1 cellular context compared by ENCODE assay signal in the genomic region with DNA sequence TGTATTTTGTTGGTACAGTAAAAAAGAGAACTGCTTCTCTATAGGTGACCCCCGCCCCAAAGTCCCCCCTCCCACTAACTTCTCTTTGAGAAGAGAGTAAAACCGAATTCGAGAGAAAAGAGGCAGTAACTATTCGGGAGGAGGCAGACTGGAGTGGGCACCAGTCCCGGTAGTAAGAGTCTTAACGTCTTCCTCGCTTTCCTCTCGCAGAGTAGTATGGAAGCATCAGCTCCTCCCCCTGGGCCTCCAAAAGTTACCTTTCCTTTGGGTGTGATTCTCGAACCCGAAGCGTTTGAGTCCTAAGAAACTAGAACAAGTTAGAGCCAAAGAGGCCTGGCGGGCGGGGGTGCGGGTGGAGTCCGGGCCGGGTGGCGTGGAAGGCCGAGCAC.
TF ChIP-seq lines count a peak whose summit lies in the region.

No MANE protein-coding gene starts in this region.

TF ChIP-seq in A549, 52 proteins besides CTCF, POLR2A, EP300 and RAD21:
- TF ChIP-seq, protein P1, sequence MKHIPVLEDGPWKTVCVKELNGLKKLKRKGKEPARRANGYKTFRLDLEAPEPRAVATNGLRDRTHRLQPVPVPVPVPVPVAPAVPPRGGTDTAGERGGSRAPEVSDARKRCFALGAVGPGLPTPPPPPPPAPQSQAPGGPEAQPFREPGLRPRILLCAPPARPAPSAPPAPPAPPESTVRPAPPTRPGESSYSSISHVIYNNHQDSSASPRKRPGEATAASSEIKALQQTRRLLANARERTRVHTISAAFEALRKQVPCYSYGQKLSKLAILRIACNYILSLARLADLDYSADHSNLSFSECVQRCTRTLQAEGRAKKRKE (CRISPR knock-in tag; IDR thresholded peaks at IDR 0.05; ENCODE audit: low read depth) = no peak
- TF ChIP-seq JUNB (IDR thresholded peaks at IDR 0.05) (no peak), RNF2 (IDR thresholded peaks at IDR 0.05; ENCODE audit: borderline replicate concordance, low read depth) (no peak), RCOR1 (IDR thresholded peaks at IDR 0.05; ENCODE audit: low read depth, low read length) (no peak), CEBPB (IDR thresholded peaks at IDR 0.05) (no peak), RARB (CRISPR knock-in tag; IDR thresholded peaks at IDR 0.05) (no peak), CHD4 (IDR thresholded peaks at IDR 0.05; ENCODE audit: borderline replicate concordance) (no peak), FOSB (CRISPR knock-in tag; IDR thresholded peaks at IDR 0.05) (no peak), MYC (IDR thresholded peaks at IDR 0.05; ENCODE audit: borderline replicate concordance, low read length) (no peak), TP53 (CRISPR knock-in tag; IDR thresholded peaks at IDR 0.05) (no peak), CBX2 (IDR thresholded peaks at IDR 0.05; ENCODE audit: borderline replicate concordance, low read depth) (no peak)
- TF ChIP-seq, protein P2, sequence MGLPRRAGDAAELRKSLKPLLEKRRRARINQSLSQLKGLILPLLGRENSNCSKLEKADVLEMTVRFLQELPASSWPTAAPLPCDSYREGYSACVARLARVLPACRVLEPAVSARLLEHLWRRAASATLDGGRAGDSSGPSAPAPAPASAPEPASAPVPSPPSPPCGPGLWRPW (IDR thresholded peaks at IDR 0.05) = no peak
- TF ChIP-seq, protein P3, sequence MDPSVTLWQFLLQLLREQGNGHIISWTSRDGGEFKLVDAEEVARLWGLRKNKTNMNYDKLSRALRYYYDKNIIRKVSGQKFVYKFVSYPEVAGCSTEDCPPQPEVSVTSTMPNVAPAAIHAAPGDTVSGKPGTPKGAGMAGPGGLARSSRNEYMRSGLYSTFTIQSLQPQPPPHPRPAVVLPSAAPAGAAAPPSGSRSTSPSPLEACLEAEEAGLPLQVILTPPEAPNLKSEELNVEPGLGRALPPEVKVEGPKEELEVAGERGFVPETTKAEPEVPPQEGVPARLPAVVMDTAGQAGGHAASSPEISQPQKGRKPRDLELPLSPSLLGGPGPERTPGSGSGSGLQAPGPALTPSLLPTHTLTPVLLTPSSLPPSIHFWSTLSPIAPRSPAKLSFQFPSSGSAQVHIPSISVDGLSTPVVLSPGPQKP (IDR thresholded peaks at IDR 0.05; ENCODE audit: low read depth, low read length) = no peak
- TF ChIP-seq, protein P4, sequence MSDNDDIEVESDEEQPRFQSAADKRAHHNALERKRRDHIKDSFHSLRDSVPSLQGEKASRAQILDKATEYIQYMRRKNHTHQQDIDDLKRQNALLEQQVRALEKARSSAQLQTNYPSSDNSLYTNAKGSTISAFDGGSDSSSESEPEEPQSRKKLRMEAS (IDR thresholded peaks at IDR 0.05) = no peak
